Comparison of ENCODE assay signal across 8 cellular contexts in genomic region chr11:12043959-12044772, GRCh38. TPM values are rescaled to one million over a fixed set of nuclear protein-coding genes. Genes with fewer than 3 reads are reported as not detected.
A peak's percentile ranks its signal among the peaks of the same experiment; 100 is the strongest.
DNase-seq lines count a peak whose midpoint lies in the region; ATAC-seq and TF ChIP-seq lines count a peak whose summit lies in the region.

No MANE protein-coding gene starts in this region.

- TF ChIP-seq CTCF in adrenal gland (IDR thresholded peaks at IDR 0.05) = peak; percentile 93 to 98 (median 96)
- peak; percentile 89 to 98 (median 93) for TF ChIP-seq CTCF in heart left ventricle (IDR thresholded peaks at IDR 0.05)
- TF ChIP-seq CTCF in prostate gland (IDR thresholded peaks at IDR 0.05) = peak; percentile 95 to 98 (median 96)

- WGBS in adrenal gland, 4 donors = 11 to 16% (median 13%) methylated on average over 13 of the region's 13 CpGs
- WGBS in heart left ventricle, 4 donors = 8 to 13% (median 11%) methylated on average over 13 of the region's 13 CpGs
- WGBS in prostate gland = 6% methylated on average over 13 of the region's 13 CpGs
- 2 to 3% methylated on average over 13 of the region's 13 CpGs for WGBS in aorta, 2 donors

- peak; percentile 71 for ATAC-seq in GM21381 (IDR thresholded peaks at IDR 0.05; ENCODE audit: unreplicated experiment)
- ATAC-seq in heart left ventricle = peak; percentile 82 to 90 (median 88)
- ATAC-seq in aorta (ENCODE audit: low FRiP score) = peak; percentile 94

- no peaks in the 10 kb centered on the region for H3K27me3 ChIP-seq in adrenal gland
- H3K27me3 ChIP-seq in heart left ventricle = no peaks in the 10 kb centered on the region
- no peaks in the 10 kb centered on the region for H3K27me3 ChIP-seq in prostate gland (replicated peaks; ENCODE audit: insufficient read depth)
- no peaks in the 10 kb centered on the region for H3K27me3 ChIP-seq in aorta (ENCODE audit: control insufficient read depth in 1 of 2, insufficient read depth in 2 of 2, low read length in 1 of 2)

- intact Hi-C loops in adrenal gland (cut with DNase I) = loop anchor here (5.0 to 10.0 kb wide), 4 partner anchors 109 to 259 kb away; no protein-coding TSS in a partner anchor
- intact Hi-C loops in heart left ventricle (cut with DNase I) = loop anchor here (1.0 to 10.0 kb wide), 11 partner anchors 67 to 851 kb away; no protein-coding TSS in a partner anchor
- intact Hi-C loops in prostate gland (cut with DNase I) = loop anchor here (2.0 kb wide), 2 partner anchors 113 to 245 kb away; no protein-coding TSS in a partner anchor
- intact Hi-C loops in aorta (cut with DNase I) = loop anchor here (1.0 to 10.0 kb wide), 5 partner anchors 72 to 245 kb away; no protein-coding TSS in a partner anchor

- H3K4me1 ChIP-seq in adrenal gland (replicated peaks in 1 of 2) = peaks cover 7 to 13% of the 10 kb centered on the region in 2 donors
- peaks cover 0 to 23% (median 17%) of the 10 kb centered on the region in 12 donors for H3K4me1 ChIP-seq in heart left ventricle
- no peaks in the 10 kb centered on the region for H3K4me1 ChIP-seq in prostate gland (replicated peaks)
- no peaks in the 10 kb centered on the region for H3K4me1 ChIP-seq in aorta (ENCODE audit: control insufficient read depth in 1 of 2, insufficient read depth in 2 of 2, low read length in 2 of 2)

- H3K4me3 ChIP-seq in adrenal gland (peak overlapping the region in 1 of 4 donors; percentile 6), heart left ventricle (peak overlapping the region in 3 of 12 donors; percentile 3 to 12 (median 8)), prostate gland (no peak overlapping the region), aorta (ENCODE audit: low read length in 2 of 2) (no peak overlapping the region)

- TF ChIP-seq POLR2A in adrenal gland (IDR thresholded peaks at IDR 0.05) = peak in 1 of 2 donors; percentile 33
- no peak for TF ChIP-seq POLR2A in heart left ventricle (IDR thresholded peaks at IDR 0.05)
- TF ChIP-seq POLR2A in prostate gland (IDR thresholded peaks at IDR 0.05) = no peak

- H3K27ac ChIP-seq in adrenal gland (peak overlapping the region in 3 of 5 donors; percentile 34 to 75 (median 48)), heart left ventricle (peak overlapping the region in 11 of 12 donors; percentile 31 to 78 (median 66)), prostate gland (peak overlapping the region; percentile 67 to 71), aorta (ENCODE audit: low read depth in 1 of 2, low read length in 2 of 2) (peak overlapping the region in 1 of 2 donors; percentile 60)

- H3K9me3 ChIP-seq in adrenal gland (replicated peaks in 1 of 3) = no peaks in the 10 kb centered on the region
- no peaks in the 10 kb centered on the region for H3K9me3 ChIP-seq in heart left ventricle
- H3K9me3 ChIP-seq in prostate gland = no peaks in the 10 kb centered on the region
- no peaks in the 10 kb centered on the region for H3K9me3 ChIP-seq in aorta (ENCODE audit: control insufficient read depth, low read length)

- H3K36me3 ChIP-seq in adrenal gland (replicated peaks in 1 of 2) (no peaks in the 10 kb centered on the region), heart left ventricle (no peaks in the 10 kb centered on the region), prostate gland (no peaks in the 10 kb centered on the region), aorta (ENCODE audit: control insufficient read depth in 1 of 2, insufficient read depth in 2 of 2, low read length in 1 of 2) (no peaks in the 10 kb centered on the region)

- DNase-seq in COLO829 (ENCODE audit: low spot score) (peak; percentile 91), LoVo (ENCODE audit: low spot score) (peak; percentile 90), SKM-1 treated with dmso at 0.1 percent for 144 hours (lab: John Stamatoyannopoulos, UW; ENCODE audit: unreplicated experiment) (peak; percentile 24), adrenal gland (peak; percentile 81 to 91 (median 83)), heart left ventricle (peak; percentile 80 to 88 (median 81)), prostate gland (ENCODE audit: low spot score) (peak; percentile 84), aorta (peak; percentile 85 to 93)

RNA-seq across cellular contexts. Expression of gene DKK3, which starts 35.7 kb away (rescaled TPM):
- total RNA-seq in adrenal gland = 100 to 1,000 TPM in 5 of 8 donors, 10 to 100 TPM in 3; 57.9 to 330 (median 113) TPM
- 100 to 1,000 TPM in 1 of 3 donors, 10 to 100 TPM in 2; 73.6 to 175 (median 74.6) TPM for polyA plus RNA-seq in adrenal gland
- 100 to 1,000 TPM; 405 to 851 (median 724) TPM for total RNA-seq in heart left ventricle
- polyA plus RNA-seq in heart left ventricle = 100 to 1,000 TPM; 117 to 396 TPM
- 100 to 1,000 TPM; 160 to 273 TPM for total RNA-seq in prostate gland
- 100 to 1,000 TPM; 250 to 313 TPM for total RNA-seq in aorta
- polyA plus RNA-seq in aorta = 100 to 1,000 TPM; 471 to 938 TPM

Comparison
In these comparisons a context has a peak if more than half of its experiments do, and no peak if none do; other contexts are left out.
1. DNase-seq: peak in every context shown above with its lines; median percentile 91 in COLO829; 90 in LoVo; 89 in aorta; 84 in prostate gland; 83 in adrenal gland; 81 in heart left ventricle; 24 in SKM-1 treated with dmso at 0.1 percent for 144 hours.